ENCODE assay signal across 7 cellular contexts in the genomic region with DNA sequence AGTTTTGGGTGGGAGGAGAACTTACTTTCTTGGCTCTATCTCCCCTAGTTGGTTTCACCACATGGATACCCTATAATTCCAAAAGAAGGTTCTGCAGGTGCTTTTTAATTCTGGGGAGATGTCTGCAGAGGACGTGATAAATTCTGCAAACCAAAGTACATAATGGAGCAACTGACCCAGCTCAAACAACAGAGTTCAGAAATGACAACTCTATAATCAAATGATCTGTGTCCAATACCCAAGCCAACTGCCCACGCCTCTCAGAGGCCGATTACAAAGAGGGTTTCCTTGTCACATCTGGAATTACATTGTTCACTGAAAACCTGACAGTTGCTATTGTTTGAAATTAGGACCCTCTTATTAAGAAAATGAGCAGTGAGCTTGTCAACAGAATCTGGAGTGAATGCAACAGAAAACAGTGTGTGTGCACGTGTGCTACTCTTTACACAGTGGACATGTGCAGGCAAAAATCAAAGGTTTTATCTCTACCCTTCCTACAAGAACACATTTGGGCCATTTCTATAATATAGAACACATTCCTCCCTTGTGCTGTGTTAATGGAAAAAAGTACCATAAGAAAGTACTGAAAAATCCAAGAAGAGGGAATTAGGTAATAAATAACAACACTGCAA.
"Had no signal": no experiment of that assay in that cellular context is flagged by ENCODE, and none has a peak within 500 bp of the region (broad histone marks: within the 10 kb centered on the region; RNA-seq: fewer than 3 reads in every experiment).

No MANE protein-coding gene starts in this region.

- DNase-seq: GM23248, GOT3, H7, HFFc6, IMR-90 had no signal

- ATAC-seq: HCT116, K562 had no signal
